In genomic region chr10:28541695-28542365, GRCh38 we compare ENCODE assay signal across 2 cellular contexts.
TF ChIP-seq lines count a peak whose summit lies in the region.

No MANE protein-coding gene starts in this region.

TF ChIP-seq in HepG2, 621 proteins besides CTCF, POLR2A, EP300 and RAD21 (continued from another document):
- TF ChIP-seq GMEB1 (CRISPR knock-in tag; IDR thresholded peaks at IDR 0.05; ENCODE audit: borderline replicate concordance) = no peak
- no peak for TF ChIP-seq AGO1 (IDR thresholded peaks at IDR 0.05; ENCODE audit: low read depth, low read length, poor library complexity, severe bottlenecking)
- no peak for TF ChIP-seq RFX3 (CRISPR knock-in tag; IDR thresholded peaks at IDR 0.05)
- TF ChIP-seq POLR2AphosphoS2 (IDR thresholded peaks at IDR 0.05; ENCODE audit: low read depth, low read length) = peak; percentile 85; the same call in 1 of the 2 replicates
TF ChIP-seq in HepG2: peak in this region for 1.

TF ChIP-seq in WTC11, 78 proteins besides CTCF, POLR2A, EP300 and RAD21 (continued from another document):
- TF ChIP-seq NFYB (CRISPR knock-in tag; conservative IDR thresholded peaks at IDR 0.05; ENCODE audit: low read depth) = no peak
- TF ChIP-seq CREB1 (CRISPR knock-in tag; IDR thresholded peaks at IDR 0.05) = no peak
- TF ChIP-seq, protein P1, sequence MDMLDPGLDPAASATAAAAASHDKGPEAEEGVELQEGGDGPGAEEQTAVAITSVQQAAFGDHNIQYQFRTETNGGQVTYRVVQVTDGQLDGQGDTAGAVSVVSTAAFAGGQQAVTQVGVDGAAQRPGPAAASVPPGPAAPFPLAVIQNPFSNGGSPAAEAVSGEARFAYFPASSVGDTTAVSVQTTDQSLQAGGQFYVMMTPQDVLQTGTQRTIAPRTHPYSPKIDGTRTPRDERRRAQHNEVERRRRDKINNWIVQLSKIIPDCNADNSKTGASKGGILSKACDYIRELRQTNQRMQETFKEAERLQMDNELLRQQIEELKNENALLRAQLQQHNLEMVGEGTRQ (CRISPR knock-in tag; IDR thresholded peaks at IDR 0.05) = no peak
- TF ChIP-seq, protein P2, sequence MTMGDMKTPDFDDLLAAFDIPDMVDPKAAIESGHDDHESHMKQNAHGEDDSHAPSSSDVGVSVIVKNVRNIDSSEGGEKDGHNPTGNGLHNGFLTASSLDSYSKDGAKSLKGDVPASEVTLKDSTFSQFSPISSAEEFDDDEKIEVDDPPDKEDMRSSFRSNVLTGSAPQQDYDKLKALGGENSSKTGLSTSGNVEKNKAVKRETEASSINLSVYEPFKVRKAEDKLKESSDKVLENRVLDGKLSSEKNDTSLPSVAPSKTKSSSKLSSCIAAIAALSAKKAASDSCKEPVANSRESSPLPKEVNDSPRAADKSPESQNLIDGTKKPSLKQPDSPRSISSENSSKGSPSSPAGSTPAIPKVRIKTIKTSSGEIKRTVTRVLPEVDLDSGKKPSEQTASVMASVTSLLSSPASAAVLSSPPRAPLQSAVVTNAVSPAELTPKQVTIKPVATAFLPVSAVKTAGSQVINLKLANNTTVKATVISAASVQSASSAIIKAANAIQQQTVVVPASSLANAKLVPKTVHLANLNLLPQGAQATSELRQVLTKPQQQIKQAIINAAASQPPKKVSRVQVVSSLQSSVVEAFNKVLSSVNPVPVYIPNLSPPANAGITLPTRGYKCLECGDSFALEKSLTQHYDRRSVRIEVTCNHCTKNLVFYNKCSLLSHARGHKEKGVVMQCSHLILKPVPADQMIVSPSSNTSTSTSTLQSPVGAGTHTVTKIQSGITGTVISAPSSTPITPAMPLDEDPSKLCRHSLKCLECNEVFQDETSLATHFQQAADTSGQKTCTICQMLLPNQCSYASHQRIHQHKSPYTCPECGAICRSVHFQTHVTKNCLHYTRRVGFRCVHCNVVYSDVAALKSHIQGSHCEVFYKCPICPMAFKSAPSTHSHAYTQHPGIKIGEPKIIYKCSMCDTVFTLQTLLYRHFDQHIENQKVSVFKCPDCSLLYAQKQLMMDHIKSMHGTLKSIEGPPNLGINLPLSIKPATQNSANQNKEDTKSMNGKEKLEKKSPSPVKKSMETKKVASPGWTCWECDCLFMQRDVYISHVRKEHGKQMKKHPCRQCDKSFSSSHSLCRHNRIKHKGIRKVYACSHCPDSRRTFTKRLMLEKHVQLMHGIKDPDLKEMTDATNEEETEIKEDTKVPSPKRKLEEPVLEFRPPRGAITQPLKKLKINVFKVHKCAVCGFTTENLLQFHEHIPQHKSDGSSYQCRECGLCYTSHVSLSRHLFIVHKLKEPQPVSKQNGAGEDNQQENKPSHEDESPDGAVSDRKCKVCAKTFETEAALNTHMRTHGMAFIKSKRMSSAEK (CRISPR knock-in tag; IDR thresholded peaks at IDR 0.05; ENCODE audit: borderline replicate concordance) = no peak
- TF ChIP-seq, protein P3, sequence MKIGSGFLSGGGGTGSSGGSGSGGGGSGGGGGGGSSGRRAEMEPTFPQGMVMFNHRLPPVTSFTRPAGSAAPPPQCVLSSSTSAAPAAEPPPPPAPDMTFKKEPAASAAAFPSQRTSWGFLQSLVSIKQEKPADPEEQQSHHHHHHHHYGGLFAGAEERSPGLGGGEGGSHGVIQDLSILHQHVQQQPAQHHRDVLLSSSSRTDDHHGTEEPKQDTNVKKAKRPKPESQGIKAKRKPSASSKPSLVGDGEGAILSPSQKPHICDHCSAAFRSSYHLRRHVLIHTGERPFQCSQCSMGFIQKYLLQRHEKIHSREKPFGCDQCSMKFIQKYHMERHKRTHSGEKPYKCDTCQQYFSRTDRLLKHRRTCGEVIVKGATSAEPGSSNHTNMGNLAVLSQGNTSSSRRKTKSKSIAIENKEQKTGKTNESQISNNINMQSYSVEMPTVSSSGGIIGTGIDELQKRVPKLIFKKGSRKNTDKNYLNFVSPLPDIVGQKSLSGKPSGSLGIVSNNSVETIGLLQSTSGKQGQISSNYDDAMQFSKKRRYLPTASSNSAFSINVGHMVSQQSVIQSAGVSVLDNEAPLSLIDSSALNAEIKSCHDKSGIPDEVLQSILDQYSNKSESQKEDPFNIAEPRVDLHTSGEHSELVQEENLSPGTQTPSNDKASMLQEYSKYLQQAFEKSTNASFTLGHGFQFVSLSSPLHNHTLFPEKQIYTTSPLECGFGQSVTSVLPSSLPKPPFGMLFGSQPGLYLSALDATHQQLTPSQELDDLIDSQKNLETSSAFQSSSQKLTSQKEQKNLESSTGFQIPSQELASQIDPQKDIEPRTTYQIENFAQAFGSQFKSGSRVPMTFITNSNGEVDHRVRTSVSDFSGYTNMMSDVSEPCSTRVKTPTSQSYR (CRISPR knock-in tag; IDR thresholded peaks at IDR 0.05) = no peak
- no peak for TF ChIP-seq ZNF671 (CRISPR knock-in tag; IDR thresholded peaks at IDR 0.05)
- TF ChIP-seq, protein P4, sequence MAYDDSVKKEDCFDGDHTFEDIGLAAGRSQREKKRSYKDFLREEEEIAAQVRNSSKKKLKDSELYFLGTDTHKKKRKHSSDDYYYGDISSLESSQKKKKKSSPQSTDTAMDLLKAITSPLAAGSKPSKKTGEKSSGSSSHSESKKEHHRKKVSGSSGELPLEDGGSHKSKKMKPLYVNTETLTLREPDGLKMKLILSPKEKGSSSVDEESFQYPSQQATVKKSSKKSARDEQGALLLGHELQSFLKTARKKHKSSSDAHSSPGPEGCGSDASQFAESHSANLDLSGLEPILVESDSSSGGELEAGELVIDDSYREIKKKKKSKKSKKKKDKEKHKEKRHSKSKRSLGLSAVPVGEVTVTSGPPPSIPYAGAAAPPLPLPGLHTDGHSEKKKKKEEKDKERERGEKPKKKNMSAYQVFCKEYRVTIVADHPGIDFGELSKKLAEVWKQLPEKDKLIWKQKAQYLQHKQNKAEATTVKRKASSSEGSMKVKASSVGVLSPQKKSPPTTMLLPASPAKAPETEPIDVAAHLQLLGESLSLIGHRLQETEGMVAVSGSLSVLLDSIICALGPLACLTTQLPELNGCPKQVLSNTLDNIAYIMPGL (CRISPR knock-in tag; IDR thresholded peaks at IDR 0.05) = no peak
- no peak for TF ChIP-seq RELA (CRISPR knock-in tag; IDR thresholded peaks at IDR 0.05; ENCODE audit: borderline replicate concordance)
- no peak for TF ChIP-seq ELF4 (CRISPR knock-in tag; IDR thresholded peaks at IDR 0.05; ENCODE audit: low read depth)
- TF ChIP-seq E2F5 (CRISPR knock-in tag; IDR thresholded peaks at IDR 0.05) = no peak
- TF ChIP-seq GRHL2 (CRISPR knock-in tag; IDR thresholded peaks at IDR 0.05; ENCODE audit: insufficient replicate concordance, severe bottlenecking) = no peak
- TF ChIP-seq, protein P5, sequence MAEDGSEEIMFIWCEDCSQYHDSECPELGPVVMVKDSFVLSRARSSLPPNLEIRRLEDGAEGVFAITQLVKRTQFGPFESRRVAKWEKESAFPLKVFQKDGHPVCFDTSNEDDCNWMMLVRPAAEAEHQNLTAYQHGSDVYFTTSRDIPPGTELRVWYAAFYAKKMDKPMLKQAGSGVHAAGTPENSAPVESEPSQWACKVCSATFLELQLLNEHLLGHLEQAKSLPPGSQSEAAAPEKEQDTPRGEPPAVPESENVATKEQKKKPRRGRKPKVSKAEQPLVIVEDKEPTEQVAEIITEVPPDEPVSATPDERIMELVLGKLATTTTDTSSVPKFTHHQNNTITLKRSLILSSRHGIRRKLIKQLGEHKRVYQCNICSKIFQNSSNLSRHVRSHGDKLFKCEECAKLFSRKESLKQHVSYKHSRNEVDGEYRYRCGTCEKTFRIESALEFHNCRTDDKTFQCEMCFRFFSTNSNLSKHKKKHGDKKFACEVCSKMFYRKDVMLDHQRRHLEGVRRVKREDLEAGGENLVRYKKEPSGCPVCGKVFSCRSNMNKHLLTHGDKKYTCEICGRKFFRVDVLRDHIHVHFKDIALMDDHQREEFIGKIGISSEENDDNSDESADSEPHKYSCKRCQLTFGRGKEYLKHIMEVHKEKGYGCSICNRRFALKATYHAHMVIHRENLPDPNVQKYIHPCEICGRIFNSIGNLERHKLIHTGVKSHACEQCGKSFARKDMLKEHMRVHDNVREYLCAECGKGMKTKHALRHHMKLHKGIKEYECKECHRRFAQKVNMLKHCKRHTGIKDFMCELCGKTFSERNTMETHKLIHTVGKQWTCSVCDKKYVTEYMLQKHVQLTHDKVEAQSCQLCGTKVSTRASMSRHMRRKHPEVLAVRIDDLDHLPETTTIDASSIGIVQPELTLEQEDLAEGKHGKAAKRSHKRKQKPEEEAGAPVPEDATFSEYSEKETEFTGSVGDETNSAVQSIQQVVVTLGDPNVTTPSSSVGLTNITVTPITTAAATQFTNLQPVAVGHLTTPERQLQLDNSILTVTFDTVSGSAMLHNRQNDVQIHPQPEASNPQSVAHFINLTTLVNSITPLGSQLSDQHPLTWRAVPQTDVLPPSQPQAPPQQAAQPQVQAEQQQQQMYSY (CRISPR knock-in tag; IDR thresholded peaks at IDR 0.05) = no peak
